Comparison of ENCODE assay signal across 1 cellular context in the genomic region with DNA sequence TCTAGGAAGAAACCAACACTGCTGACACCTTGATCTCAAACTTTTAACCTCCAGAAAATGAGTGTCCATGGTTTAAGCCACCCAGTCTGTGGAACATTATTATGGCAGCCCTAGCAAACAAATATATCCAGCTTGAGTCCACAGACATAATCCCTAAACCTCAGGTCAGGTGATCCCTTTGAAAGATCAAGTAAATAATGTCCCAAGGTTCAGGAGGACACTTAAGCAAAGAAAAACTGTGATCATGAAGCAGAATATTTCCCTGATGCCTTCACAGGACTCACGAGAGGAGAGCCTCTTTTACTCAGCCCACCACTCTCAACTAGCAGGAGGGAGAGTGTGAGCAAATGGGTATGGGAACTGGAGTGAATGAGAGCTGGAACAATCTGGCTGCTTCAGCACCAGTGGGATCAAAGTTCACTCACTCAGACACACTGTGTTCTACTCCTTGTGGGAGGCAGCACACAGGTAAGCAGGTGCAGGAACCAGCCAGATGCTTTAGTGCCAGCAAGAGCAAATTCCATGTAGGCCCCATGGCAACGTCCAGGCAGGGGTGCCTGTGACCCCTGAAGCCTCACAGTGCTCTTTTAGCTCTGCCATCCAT.
TF ChIP-seq lines count a peak whose summit lies in the region.

No MANE protein-coding gene starts in this region.

TF ChIP-seq in HepG2, 621 proteins besides CTCF, POLR2A, EP300 and RAD21 (continued from another document and continues in another):
- TF ChIP-seq, protein P1, sequence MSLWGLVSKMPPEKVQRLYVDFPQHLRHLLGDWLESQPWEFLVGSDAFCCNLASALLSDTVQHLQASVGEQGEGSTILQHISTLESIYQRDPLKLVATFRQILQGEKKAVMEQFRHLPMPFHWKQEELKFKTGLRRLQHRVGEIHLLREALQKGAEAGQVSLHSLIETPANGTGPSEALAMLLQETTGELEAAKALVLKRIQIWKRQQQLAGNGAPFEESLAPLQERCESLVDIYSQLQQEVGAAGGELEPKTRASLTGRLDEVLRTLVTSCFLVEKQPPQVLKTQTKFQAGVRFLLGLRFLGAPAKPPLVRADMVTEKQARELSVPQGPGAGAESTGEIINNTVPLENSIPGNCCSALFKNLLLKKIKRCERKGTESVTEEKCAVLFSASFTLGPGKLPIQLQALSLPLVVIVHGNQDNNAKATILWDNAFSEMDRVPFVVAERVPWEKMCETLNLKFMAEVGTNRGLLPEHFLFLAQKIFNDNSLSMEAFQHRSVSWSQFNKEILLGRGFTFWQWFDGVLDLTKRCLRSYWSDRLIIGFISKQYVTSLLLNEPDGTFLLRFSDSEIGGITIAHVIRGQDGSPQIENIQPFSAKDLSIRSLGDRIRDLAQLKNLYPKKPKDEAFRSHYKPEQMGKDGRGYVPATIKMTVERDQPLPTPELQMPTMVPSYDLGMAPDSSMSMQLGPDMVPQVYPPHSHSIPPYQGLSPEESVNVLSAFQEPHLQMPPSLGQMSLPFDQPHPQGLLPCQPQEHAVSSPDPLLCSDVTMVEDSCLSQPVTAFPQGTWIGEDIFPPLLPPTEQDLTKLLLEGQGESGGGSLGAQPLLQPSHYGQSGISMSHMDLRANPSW (CRISPR knock-in tag; IDR thresholded peaks at IDR 0.05; ENCODE audit: borderline replicate concordance): no peak
- TF ChIP-seq ISX (CRISPR knock-in tag; conservative IDR thresholded peaks at IDR 0.05): no peak
- TF ChIP-seq ZNF33B (CRISPR knock-in tag; IDR thresholded peaks at IDR 0.05): no peak
- no peak for TF ChIP-seq ZNF350 (CRISPR knock-in tag; IDR thresholded peaks at IDR 0.05; ENCODE audit: borderline replicate concordance, low read depth)
- TF ChIP-seq, protein P2, sequence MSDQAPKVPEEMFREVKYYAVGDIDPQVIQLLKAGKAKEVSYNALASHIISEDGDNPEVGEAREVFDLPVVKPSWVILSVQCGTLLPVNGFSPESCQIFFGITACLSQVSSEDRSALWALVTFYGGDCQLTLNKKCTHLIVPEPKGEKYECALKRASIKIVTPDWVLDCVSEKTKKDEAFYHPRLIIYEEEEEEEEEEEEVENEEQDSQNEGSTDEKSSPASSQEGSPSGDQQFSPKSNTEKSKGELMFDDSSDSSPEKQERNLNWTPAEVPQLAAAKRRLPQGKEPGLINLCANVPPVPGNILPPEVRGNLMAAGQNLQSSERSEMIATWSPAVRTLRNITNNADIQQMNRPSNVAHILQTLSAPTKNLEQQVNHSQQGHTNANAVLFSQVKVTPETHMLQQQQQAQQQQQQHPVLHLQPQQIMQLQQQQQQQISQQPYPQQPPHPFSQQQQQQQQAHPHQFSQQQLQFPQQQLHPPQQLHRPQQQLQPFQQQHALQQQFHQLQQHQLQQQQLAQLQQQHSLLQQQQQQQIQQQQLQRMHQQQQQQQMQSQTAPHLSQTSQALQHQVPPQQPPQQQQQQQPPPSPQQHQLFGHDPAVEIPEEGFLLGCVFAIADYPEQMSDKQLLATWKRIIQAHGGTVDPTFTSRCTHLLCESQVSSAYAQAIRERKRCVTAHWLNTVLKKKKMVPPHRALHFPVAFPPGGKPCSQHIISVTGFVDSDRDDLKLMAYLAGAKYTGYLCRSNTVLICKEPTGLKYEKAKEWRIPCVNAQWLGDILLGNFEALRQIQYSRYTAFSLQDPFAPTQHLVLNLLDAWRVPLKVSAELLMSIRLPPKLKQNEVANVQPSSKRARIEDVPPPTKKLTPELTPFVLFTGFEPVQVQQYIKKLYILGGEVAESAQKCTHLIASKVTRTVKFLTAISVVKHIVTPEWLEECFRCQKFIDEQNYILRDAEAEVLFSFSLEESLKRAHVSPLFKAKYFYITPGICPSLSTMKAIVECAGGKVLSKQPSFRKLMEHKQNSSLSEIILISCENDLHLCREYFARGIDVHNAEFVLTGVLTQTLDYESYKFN (CRISPR knock-in tag; conservative IDR thresholded peaks at IDR 0.05): peak; percentile 65
- no peak for TF ChIP-seq ZNF256 (CRISPR knock-in tag; conservative IDR thresholded peaks at IDR 0.05)
- no peak for TF ChIP-seq RELA (CRISPR knock-in tag; IDR thresholded peaks at IDR 0.05)
- TF ChIP-seq ZNF367 (CRISPR knock-in tag; IDR thresholded peaks at IDR 0.05; ENCODE audit: borderline replicate concordance): no peak
- no peak for TF ChIP-seq ZNF10 (CRISPR knock-in tag; IDR thresholded peaks at IDR 0.05; ENCODE audit: borderline replicate concordance, low read depth)
- no peak for TF ChIP-seq ZNF563 (CRISPR knock-in tag; IDR thresholded peaks at IDR 0.05)
- TF ChIP-seq BCL6 (CRISPR knock-in tag; IDR thresholded peaks at IDR 0.05): 0 out of 2 replicates have a peak, but pooled peaks have one; percentile 54
- TF ChIP-seq DNMT1 (CRISPR knock-in tag; IDR thresholded peaks at IDR 0.05): no peak
- no peak for TF ChIP-seq KDM5A (IDR thresholded peaks at IDR 0.05; ENCODE audit: borderline replicate concordance, low read length)
- no peak for TF ChIP-seq ZC3H13 (CRISPR knock-in tag; IDR thresholded peaks at IDR 0.05)
- TF ChIP-seq ZNF550 (CRISPR knock-in tag; IDR thresholded peaks at IDR 0.05; ENCODE audit: borderline replicate concordance): no peak
- TF ChIP-seq, protein P3, sequence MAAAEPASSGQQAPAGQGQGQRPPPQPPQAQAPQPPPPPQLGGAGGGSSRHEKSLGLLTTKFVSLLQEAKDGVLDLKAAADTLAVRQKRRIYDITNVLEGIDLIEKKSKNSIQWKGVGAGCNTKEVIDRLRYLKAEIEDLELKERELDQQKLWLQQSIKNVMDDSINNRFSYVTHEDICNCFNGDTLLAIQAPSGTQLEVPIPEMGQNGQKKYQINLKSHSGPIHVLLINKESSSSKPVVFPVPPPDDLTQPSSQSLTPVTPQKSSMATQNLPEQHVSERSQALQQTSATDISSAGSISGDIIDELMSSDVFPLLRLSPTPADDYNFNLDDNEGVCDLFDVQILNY (CRISPR knock-in tag; conservative IDR thresholded peaks at IDR 0.05): no peak
- TF ChIP-seq ZBTB8A (CRISPR knock-in tag; IDR thresholded peaks at IDR 0.05; ENCODE audit: borderline replicate concordance, low read depth): no peak
- TF ChIP-seq, protein P4, sequence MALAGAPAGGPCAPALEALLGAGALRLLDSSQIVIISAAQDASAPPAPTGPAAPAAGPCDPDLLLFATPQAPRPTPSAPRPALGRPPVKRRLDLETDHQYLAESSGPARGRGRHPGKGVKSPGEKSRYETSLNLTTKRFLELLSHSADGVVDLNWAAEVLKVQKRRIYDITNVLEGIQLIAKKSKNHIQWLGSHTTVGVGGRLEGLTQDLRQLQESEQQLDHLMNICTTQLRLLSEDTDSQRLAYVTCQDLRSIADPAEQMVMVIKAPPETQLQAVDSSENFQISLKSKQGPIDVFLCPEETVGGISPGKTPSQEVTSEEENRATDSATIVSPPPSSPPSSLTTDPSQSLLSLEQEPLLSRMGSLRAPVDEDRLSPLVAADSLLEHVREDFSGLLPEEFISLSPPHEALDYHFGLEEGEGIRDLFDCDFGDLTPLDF (CRISPR knock-in tag; IDR thresholded peaks at IDR 0.05): no peak
- TF ChIP-seq IKZF1 (IDR thresholded peaks at IDR 0.05): no peak
- no peak for TF ChIP-seq ZC3H4 (CRISPR knock-in tag; IDR thresholded peaks at IDR 0.05; ENCODE audit: borderline replicate concordance)
- TF ChIP-seq, protein P5, sequence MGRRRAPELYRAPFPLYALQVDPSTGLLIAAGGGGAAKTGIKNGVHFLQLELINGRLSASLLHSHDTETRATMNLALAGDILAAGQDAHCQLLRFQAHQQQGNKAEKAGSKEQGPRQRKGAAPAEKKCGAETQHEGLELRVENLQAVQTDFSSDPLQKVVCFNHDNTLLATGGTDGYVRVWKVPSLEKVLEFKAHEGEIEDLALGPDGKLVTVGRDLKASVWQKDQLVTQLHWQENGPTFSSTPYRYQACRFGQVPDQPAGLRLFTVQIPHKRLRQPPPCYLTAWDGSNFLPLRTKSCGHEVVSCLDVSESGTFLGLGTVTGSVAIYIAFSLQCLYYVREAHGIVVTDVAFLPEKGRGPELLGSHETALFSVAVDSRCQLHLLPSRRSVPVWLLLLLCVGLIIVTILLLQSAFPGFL (CRISPR knock-in tag; IDR thresholded peaks at IDR 0.05): no peak
- TF ChIP-seq AGO1 (IDR thresholded peaks at IDR 0.05; ENCODE audit: low read depth, low read length, poor library complexity, severe bottlenecking): no peak
- no peak for TF ChIP-seq ZNF468 (CRISPR knock-in tag; IDR thresholded peaks at IDR 0.05)
- no peak for TF ChIP-seq ZNF431 (CRISPR knock-in tag; IDR thresholded peaks at IDR 0.05; ENCODE audit: borderline replicate concordance, low read depth)
- no peak for TF ChIP-seq SOX6 (IDR thresholded peaks at IDR 0.05)
- TF ChIP-seq SOX6 (CRISPR knock-in tag; IDR thresholded peaks at IDR 0.05): peak; percentile 51
- peak; percentile 40 for TF ChIP-seq NR2F6 (IDR thresholded peaks at IDR 0.05)
- TF ChIP-seq NR2F6 (CRISPR knock-in tag; IDR thresholded peaks at IDR 0.05): 0 out of 2 replicates have a peak, but pooled peaks have one; percentile 13
- no peak for TF ChIP-seq YEATS2 (CRISPR knock-in tag; IDR thresholded peaks at IDR 0.05; ENCODE audit: borderline replicate concordance)
- no peak for TF ChIP-seq ZNF670 (CRISPR knock-in tag; IDR thresholded peaks at IDR 0.05; ENCODE audit: borderline replicate concordance)
- TF ChIP-seq, protein P6, sequence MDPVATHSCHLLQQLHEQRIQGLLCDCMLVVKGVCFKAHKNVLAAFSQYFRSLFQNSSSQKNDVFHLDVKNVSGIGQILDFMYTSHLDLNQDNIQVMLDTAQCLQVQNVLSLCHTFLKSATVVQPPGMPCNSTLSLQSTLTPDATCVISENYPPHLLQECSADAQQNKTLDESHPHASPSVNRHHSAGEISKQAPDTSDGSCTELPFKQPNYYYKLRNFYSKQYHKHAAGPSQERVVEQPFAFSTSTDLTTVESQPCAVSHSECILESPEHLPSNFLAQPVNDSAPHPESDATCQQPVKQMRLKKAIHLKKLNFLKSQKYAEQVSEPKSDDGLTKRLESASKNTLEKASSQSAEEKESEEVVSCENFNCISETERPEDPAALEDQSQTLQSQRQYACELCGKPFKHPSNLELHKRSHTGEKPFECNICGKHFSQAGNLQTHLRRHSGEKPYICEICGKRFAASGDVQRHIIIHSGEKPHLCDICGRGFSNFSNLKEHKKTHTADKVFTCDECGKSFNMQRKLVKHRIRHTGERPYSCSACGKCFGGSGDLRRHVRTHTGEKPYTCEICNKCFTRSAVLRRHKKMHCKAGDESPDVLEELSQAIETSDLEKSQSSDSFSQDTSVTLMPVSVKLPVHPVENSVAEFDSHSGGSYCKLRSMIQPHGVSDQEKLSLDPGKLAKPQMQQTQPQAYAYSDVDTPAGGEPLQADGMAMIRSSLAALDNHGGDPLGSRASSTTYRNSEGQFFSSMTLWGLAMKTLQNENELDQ (CRISPR knock-in tag; IDR thresholded peaks at IDR 0.05; ENCODE audit: borderline replicate concordance): no peak
- no peak for TF ChIP-seq CBX2 (IDR thresholded peaks at IDR 0.05; ENCODE audit: low read depth, low read length)
- no peak for TF ChIP-seq CBX2 (CRISPR knock-in tag; IDR thresholded peaks at IDR 0.05; ENCODE audit: low read depth)
- TF ChIP-seq, protein P7, sequence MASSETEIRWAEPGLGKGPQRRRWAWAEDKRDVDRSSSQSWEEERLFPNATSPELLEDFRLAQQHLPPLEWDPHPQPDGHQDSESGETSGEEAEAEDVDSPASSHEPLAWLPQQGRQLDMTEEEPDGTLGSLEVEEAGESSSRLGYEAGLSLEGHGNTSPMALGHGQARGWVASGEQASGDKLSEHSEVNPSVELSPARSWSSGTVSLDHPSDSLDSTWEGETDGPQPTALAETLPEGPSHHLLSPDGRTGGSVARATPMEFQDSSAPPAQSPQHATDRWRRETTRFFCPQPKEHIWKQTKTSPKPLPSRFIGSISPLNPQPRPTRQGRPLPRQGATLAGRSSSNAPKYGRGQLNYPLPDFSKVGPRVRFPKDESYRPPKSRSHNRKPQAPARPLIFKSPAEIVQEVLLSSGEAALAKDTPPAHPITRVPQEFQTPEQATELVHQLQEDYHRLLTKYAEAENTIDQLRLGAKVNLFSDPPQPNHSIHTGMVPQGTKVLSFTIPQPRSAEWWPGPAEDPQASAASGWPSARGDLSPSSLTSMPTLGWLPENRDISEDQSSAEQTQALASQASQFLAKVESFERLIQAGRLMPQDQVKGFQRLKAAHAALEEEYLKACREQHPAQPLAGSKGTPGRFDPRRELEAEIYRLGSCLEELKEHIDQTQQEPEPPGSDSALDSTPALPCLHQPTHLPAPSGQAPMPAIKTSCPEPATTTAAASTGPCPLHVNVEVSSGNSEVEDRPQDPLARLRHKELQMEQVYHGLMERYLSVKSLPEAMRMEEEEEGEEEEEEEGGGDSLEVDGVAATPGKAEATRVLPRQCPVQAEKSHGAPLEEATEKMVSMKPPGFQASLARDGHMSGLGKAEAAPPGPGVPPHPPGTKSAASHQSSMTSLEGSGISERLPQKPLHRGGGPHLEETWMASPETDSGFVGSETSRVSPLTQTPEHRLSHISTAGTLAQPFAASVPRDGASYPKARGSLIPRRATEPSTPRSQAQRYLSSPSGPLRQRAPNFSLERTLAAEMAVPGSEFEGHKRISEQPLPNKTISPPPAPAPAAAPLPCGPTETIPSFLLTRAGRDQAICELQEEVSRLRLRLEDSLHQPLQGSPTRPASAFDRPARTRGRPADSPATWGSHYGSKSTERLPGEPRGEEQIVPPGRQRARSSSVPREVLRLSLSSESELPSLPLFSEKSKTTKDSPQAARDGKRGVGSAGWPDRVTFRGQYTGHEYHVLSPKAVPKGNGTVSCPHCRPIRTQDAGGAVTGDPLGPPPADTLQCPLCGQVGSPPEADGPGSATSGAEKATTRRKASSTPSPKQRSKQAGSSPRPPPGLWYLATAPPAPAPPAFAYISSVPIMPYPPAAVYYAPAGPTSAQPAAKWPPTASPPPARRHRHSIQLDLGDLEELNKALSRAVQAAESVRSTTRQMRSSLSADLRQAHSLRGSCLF (CRISPR knock-in tag; IDR thresholded peaks at IDR 0.05; ENCODE audit: borderline replicate concordance): no peak
- TF ChIP-seq MYNN (CRISPR knock-in tag; IDR thresholded peaks at IDR 0.05; ENCODE audit: low read depth): no peak
- no peak for TF ChIP-seq HNRNPUL1 (IDR thresholded peaks at IDR 0.05; ENCODE audit: low read depth, low read length)
- TF ChIP-seq PAX8 (CRISPR knock-in tag; IDR thresholded peaks at IDR 0.05; ENCODE audit: borderline replicate concordance): no peak
- TF ChIP-seq, protein P8, sequence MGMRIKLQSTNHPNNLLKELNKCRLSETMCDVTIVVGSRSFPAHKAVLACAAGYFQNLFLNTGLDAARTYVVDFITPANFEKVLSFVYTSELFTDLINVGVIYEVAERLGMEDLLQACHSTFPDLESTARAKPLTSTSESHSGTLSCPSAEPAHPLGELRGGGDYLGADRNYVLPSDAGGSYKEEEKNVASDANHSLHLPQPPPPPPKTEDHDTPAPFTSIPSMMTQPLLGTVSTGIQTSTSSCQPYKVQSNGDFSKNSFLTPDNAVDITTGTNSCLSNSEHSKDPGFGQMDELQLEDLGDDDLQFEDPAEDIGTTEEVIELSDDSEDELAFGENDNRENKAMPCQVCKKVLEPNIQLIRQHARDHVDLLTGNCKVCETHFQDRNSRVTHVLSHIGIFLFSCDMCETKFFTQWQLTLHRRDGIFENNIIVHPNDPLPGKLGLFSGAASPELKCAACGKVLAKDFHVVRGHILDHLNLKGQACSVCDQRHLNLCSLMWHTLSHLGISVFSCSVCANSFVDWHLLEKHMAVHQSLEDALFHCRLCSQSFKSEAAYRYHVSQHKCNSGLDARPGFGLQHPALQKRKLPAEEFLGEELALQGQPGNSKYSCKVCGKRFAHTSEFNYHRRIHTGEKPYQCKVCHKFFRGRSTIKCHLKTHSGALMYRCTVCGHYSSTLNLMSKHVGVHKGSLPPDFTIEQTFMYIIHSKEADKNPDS (CRISPR knock-in tag; IDR thresholded peaks at IDR 0.05): no peak
- no peak for TF ChIP-seq KLF13 (CRISPR knock-in tag; IDR thresholded peaks at IDR 0.05)
